In the genomic region with DNA sequence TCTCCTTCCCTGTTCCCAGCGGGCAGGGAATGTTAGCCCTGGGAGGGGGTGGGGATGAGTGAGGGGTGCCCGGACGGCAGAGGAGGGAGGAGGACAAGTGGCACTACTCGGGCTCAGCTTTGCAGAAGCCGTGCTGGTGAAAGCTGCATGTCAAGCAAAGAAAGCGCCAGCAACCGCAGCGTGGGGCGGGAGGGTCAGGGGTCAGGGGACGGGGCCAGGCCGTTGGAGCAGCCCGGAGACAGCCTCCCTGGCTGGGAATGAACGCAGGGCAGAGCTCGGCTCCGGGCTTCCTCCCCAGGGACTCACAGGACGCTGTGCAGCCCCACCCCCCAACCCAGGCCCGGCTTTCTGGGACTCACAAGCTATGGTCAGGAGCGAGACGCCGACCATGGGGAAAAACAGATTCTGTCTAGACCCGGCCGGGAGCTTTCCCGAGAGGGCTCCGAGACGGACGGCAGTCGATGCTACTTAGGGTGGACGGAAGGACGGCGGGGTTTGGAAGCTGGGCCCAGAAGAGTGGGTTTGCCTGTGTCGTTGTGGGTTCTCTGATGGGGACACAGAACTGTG, we compare ENCODE assay signal across 8 cellular contexts.
DNase-seq lines count a peak whose midpoint lies in the region; ATAC-seq and TF ChIP-seq lines count a peak whose summit lies in the region.

No MANE protein-coding gene starts in this region.

- TF ChIP-seq CTCF in lung (IDR thresholded peaks at IDR 0.05; ENCODE audit: control extremely low read depth, extremely low read depth): no peak

- H3K9me3 ChIP-seq in NT2/D1 (ENCODE audit: insufficient read depth, low read length): no peaks in the 10 kb centered on the region
- peaks cover 0 to 6% of the 10 kb centered on the region in 2 donors for H3K9me3 ChIP-seq in lung (ENCODE audit: control insufficient read depth in 2 of 2, insufficient read depth in 1 of 2, low read length in 1 of 2)
- no peaks in the 10 kb centered on the region for H3K9me3 ChIP-seq in stomach smooth muscle (ENCODE audit: control insufficient read depth in 2 of 2, low read length in 2 of 2)

- WGBS in lung, 2 donors: 47 to 57% methylated on average over 31 of the region's 31 CpGs

- H3K27ac ChIP-seq in lung (ENCODE audit: low read depth in 1 of 2, low read length in 1 of 2) (peak overlapping the region in 1 of 2 donors; percentile 68), stomach smooth muscle (ENCODE audit: low read length) (peak overlapping the region; percentile 55)

- peaks cover 21% of the 10 kb centered on the region for H3K4me1 ChIP-seq in NT2/D1 (ENCODE audit: insufficient read depth, insufficient read length)
- peaks cover 0 to 3% of the 10 kb centered on the region in 2 donors for H3K4me1 ChIP-seq in lung (ENCODE audit: control insufficient read depth in 2 of 2, insufficient read depth in 2 of 2, low read length in 2 of 2)
- peaks cover 17% of the 10 kb centered on the region for H3K4me1 ChIP-seq in stomach smooth muscle (ENCODE audit: control insufficient read depth, insufficient read depth, low read length)

- peaks cover 31% of the 10 kb centered on the region for H3K27me3 ChIP-seq in NT2/D1 (ENCODE audit: insufficient read depth, insufficient read length)
- H3K27me3 ChIP-seq in lung (ENCODE audit: control insufficient read depth, insufficient read depth): no peaks in the 10 kb centered on the region
- peaks cover 16 to 29% of the 10 kb centered on the region in 2 donors for H3K27me3 ChIP-seq in stomach smooth muscle (ENCODE audit: control insufficient read depth in 1 of 2, insufficient read depth in 2 of 2, low read length in 2 of 2)

- H3K4me3 Mint-ChIP-seq in dendritic cell treated with granulocyte-macrophage colony-stimulating factor and Interleukin-4, amounts not matched to agents 40 ng/mL and 50 ng/mL, for 4 days: peak overlapping the region; percentile 68

- ATAC-seq in lung (ENCODE audit: insufficient read depth, low FRiP score) (no peak), GM19463 (IDR thresholded peaks at IDR 0.05; ENCODE audit: unreplicated experiment) (no peak)

- H3K36me3 ChIP-seq in NT2/D1 (ENCODE audit: insufficient read depth, insufficient read length, low read length) (no peaks in the 10 kb centered on the region), lung (ENCODE audit: control insufficient read depth in 2 of 2, insufficient read depth in 2 of 2, low read length in 2 of 2) (no peaks in the 10 kb centered on the region), stomach smooth muscle (ENCODE audit: control insufficient read depth in 2 of 2, insufficient read depth in 2 of 2, low read length in 2 of 2) (peaks cover 0 to 3% of the 10 kb centered on the region in 2 donors)

- H3K9ac ChIP-seq in NT2/D1 (ENCODE audit: insufficient read length, low read depth) (peak overlapping the region; percentile 85), stomach smooth muscle (ENCODE audit: low read length in 2 of 2) (peak overlapping the region in 1 of 2 donors; percentile 32)

- no peak for DNase-seq in NT2/D1 (ENCODE audit: low read depth, low spot score)
- peak; percentile 44 for DNase-seq in lung (ENCODE audit: low spot score)
- DNase-seq in HK-2 (ENCODE audit: unreplicated experiment): no peak
- DNase-seq in hippocampal formation (lab: John Stamatoyannopoulos, UW): no peak
- no peak for DNase-seq in cerebellar nuclear complex (lab: John Stamatoyannopoulos, UW)

- peaks cover 10% of the 10 kb centered on the region for H3K4me1 Mint-ChIP-seq in dendritic cell treated with granulocyte-macrophage colony-stimulating factor and Interleukin-4, amounts not matched to agents 40 ng/mL and 50 ng/mL, for 4 days (ENCODE audit: low read depth)

- peaks cover 34% of the 10 kb centered on the region for H3K27me3 Mint-ChIP-seq in dendritic cell treated with granulocyte-macrophage colony-stimulating factor and Interleukin-4, amounts not matched to agents 40 ng/mL and 50 ng/mL, for 4 days

- H3K27ac Mint-ChIP-seq in dendritic cell treated with granulocyte-macrophage colony-stimulating factor and Interleukin-4, amounts not matched to agents 40 ng/mL and 50 ng/mL, for 4 days: no peak overlapping the region

- H3K36me3 Mint-ChIP-seq in dendritic cell treated with granulocyte-macrophage colony-stimulating factor and Interleukin-4, amounts not matched to agents 40 ng/mL and 50 ng/mL, for 4 days (ENCODE audit: low read depth): no peaks in the 10 kb centered on the region

- intact Hi-C loops in dendritic cell treated with granulocyte-macrophage colony-stimulating factor and Interleukin-4, amounts not matched to agents 40 ng/mL and 50 ng/mL, for 4 days (cut with micrococcal nuclease): no loop called here

- H3K4me3 ChIP-seq in NT2/D1 (ENCODE audit: insufficient read length, low read depth) (peak overlapping the region; percentile 50), lung (no peak overlapping the region), stomach smooth muscle (ENCODE audit: low read length in 2 of 2) (peak overlapping the region; percentile 56 to 75)

- H3K9me3 Mint-ChIP-seq in dendritic cell treated with granulocyte-macrophage colony-stimulating factor and Interleukin-4, amounts not matched to agents 40 ng/mL and 50 ng/mL, for 4 days: no peaks in the 10 kb centered on the region
